Comparison of ENCODE assay signal across 15 cellular contexts in the genomic region with DNA sequence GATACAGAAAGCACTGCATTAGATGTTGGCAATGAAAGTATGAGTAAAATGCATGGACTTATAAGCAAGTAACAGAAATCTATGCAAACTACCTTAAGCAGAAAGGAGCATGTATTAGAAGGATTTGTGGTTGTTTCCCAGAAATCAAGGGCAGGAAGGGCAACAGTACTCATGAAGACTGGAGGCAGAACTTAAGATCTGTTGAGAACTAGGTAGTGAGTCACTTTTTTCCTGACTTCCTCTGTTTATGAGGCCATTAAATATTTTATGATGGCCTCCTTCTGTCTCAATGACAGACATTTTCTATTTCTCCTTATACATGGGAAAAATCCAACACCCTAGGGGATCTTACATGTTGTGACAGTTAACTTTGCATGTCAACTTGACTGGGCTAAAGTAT.
DNase-seq lines count a peak whose midpoint lies in the region; ATAC-seq, FAIRE-seq and TF ChIP-seq lines count a peak whose summit lies in the region.
"Had no signal": no experiment of that assay in that cellular context is flagged by ENCODE, and none has a peak within 500 bp of the region (broad histone marks: within the 10 kb centered on the region; RNA-seq: fewer than 3 reads in every experiment).

No MANE protein-coding gene starts in this region.

- H3K27me3 ChIP-seq in endothelial cell of umbilical vein (ENCODE audit: control insufficient read depth in 2 of 2, insufficient read depth in 2 of 2, low read length in 2 of 2) = no peaks in the 10 kb centered on the region
- H3K27me3 ChIP-seq: BLaER1 had no signal

- no peaks in the 10 kb centered on the region for H3K9me1 ChIP-seq in endothelial cell of umbilical vein (replicated peaks; ENCODE audit: control insufficient read depth, extremely low read depth, insufficient read depth, low read length)

- CTCF ChIA-PET in endothelial cell of umbilical vein (lab: Charles Lee) = no interaction called here

- no peaks in the 10 kb centered on the region for H4K20me1 ChIP-seq in endothelial cell of umbilical vein (replicated peaks; ENCODE audit: control insufficient read depth, extremely low read depth, insufficient read depth, low read length)
- H4K20me1 ChIP-seq: BLaER1 had no signal

- no peak overlapping the region for H3K27ac ChIP-seq in endothelial cell of umbilical vein (ENCODE audit: insufficient read depth, low read depth, low read length)
- H3K27ac ChIP-seq: 22Rv1, BLaER1, HL-60 had no signal

- TF ChIP-seq CTCF in NB4 (IDR thresholded peaks at IDR 0.05; ENCODE audit: low read depth, low read length) = no peak
- TF ChIP-seq CTCF in endothelial cell of umbilical vein (IDR thresholded peaks at IDR 0.05; ENCODE audit: extremely low read depth in 1 of 2, insufficient read depth in 1 of 2, low read depth in 1 of 2, low read length in 2 of 2) = no peak

- H3K9me3 ChIP-seq in endothelial cell of umbilical vein (replicated peaks; ENCODE audit: control insufficient read depth, insufficient read depth, low read length) = no peaks in the 10 kb centered on the region
- H3K9me3 ChIP-seq: BLaER1 had no signal

- H3K79me2 ChIP-seq in endothelial cell of umbilical vein (ENCODE audit: control insufficient read depth, insufficient read depth, low read length) = no peaks in the 10 kb centered on the region

- peak; percentile 11 for DNase-seq in NOMO-1 treated with DMSO at 0.1 percent for 48 hours (lab: John Stamatoyannopoulos, UW; ENCODE audit: unreplicated experiment)
- DNase-seq in NOMO-1 treated with dmso at 0.1 percent for 144 hours (lab: John Stamatoyannopoulos, UW; ENCODE audit: unreplicated experiment) = no peak
- DNase-seq in A172 (ENCODE audit: low spot score) = peak; percentile 0
- DNase-seq in NB4 (ENCODE audit: low read depth) = peak; percentile 1
- DNase-seq in endothelial cell of umbilical vein (ENCODE audit: low read depth, low spot score) = no peak
- DNase-seq in NCI-H774 (lab: John Stamatoyannopoulos, UW) = no peak
- no peak for DNase-seq in sciatic nerve (ENCODE audit: low spot score)
- DNase-seq in cerebellum (ENCODE audit: low spot score) = no peak
- DNase-seq: HFFc6, NCI-H1105 treated with DMSO at 0.1 percent for 48 hours, NCI-H187 treated with DMSO at 0.1 percent for 48 hours, NCI-H2171 had no signal

- H3K36me3 ChIP-seq in endothelial cell of umbilical vein (ENCODE audit: control insufficient read depth in 2 of 2, extremely low read depth in 1 of 2, insufficient read depth in 2 of 2, low read length in 2 of 2) = no peaks in the 10 kb centered on the region
- H3K36me3 ChIP-seq: BLaER1 had no signal

- no peak for ATAC-seq in sciatic nerve

- no peak overlapping the region for H3K9ac ChIP-seq in endothelial cell of umbilical vein (replicated peaks; ENCODE audit: extremely low read depth, insufficient read depth, low read length)
- H3K9ac ChIP-seq: BLaER1 had no signal

- no TSS peak for BruUV-seq in endothelial cell of umbilical vein (replicated peaks; lab: Mats Ljungman, UMichigan)

- TF ChIP-seq POLR2A in NB4 (IDR thresholded peaks at IDR 0.05; ENCODE audit: extremely low read depth, insufficient read length) (no peak), endothelial cell of umbilical vein (IDR thresholded peaks at IDR 0.05; ENCODE audit: low read depth, low read length) (no peak)

- peak; percentile 70 for FAIRE-seq in endothelial cell of umbilical vein (lab: Jason Lieb, UNC)

- dilution Hi-C loops in endothelial cell of umbilical vein (cut with MboI; ENCODE audit: extremely low pct_ligation_motif_present, low sequenced_read_pairs) = no loop called here

- H3K4me3 ChIP-seq in NB4 (ENCODE audit: low read depth, low read length) (no peak overlapping the region), endothelial cell of umbilical vein (replicated peaks in 1 of 3; ENCODE audit: insufficient read depth in 1 of 3, low read depth in 1 of 3, low read length in 3 of 3) (no peak overlapping the region)
- H3K4me3 ChIP-seq: BLaER1 had no signal

- POLR2A ChIA-PET in endothelial cell of umbilical vein (lab: Charles Lee) = no interaction called here

- H3K4me2 ChIP-seq in endothelial cell of umbilical vein (ENCODE audit: insufficient read depth, low read length) = no peak overlapping the region
- H3K4me2 ChIP-seq: BLaER1 had no signal

- H2AFZ ChIP-seq in endothelial cell of umbilical vein (ENCODE audit: low read depth, low read length) = no peak overlapping the region

- no peaks in the 10 kb centered on the region for H3K4me1 ChIP-seq in endothelial cell of umbilical vein (ENCODE audit: control insufficient read depth, extremely low read depth, insufficient read depth, low read length)

- intact Hi-C loops in endothelial cell of umbilical vein (cut with micrococcal nuclease) = no loop called here
- intact Hi-C loops in sciatic nerve (cut with DNase I) = no loop called here

TF ChIP-seq in endothelial cell of umbilical vein, 7 proteins besides CTCF, POLR2A, EP300 and RAD21:
- TF ChIP-seq GATA2 (IDR thresholded peaks at IDR 0.05; ENCODE audit: insufficient read depth, insufficient read length, low read depth, low read length) = no peak
- no peak for TF ChIP-seq JUN (IDR thresholded peaks at IDR 0.05; ENCODE audit: borderline replicate concordance, insufficient read depth, insufficient read length, low read depth)
TF ChIP-seq in endothelial cell of umbilical vein: peak in this region for 0.

Comparison
In these comparisons a context has a peak if more than half of its experiments do, and no peak if none do; other contexts are left out.
1. DNase-seq: peak in NOMO-1 treated with DMSO at 0.1 percent for 48 hours (single experiment), A172 (single experiment) and NB4 (single experiment); none in NOMO-1 treated with dmso at 0.1 percent for 144 hours (single experiment), endothelial cell of umbilical vein (single experiment), NCI-H774 (single experiment), sciatic nerve (single experiment) and cerebellum (single experiment).